ENCODE assay signal across 21 cellular contexts in the genomic region with DNA sequence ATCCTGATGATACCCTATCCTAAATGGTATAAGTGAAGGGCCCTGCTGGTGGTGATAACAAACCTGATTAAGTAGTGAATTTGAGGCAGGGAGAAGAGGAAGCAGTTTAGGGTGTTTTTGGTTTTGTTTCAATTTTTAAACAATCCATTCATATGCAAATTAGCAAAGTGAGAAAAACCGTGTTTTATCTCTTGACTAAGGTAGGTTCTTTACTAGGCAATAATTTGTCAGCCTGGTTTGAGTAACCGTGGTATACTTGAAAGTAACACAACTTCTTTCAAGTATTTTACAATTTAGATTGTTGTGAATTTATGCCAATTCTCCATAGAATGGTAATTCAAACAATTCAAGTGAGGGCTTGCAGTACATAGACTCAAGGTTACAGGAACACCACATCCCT.
"Had no signal": no experiment of that assay in that cellular context is flagged by ENCODE, and none has a peak within 500 bp of the region (broad histone marks: within the 10 kb centered on the region; RNA-seq: fewer than 3 reads in every experiment).

No MANE protein-coding gene starts in this region.

- H3K27ac ChIP-seq: SJSA1, SK-N-MC had no signal

- DNase-seq: IMR-90, Karpas-422, KG1, MM.1S, NCI-H1092 treated with DMSO at 0.1 percent for 48 hours, NCI-H1436, NCI-H187, NCI-H2029, NCI-H2081 treated with DMSO at 0.1 percent for 48 hours, NCI-H2171, NCI-H226, NCI-H446, NCI-H510A, NCI-H524 treated with DMSO at 0.1 percent for 48 hours, NCI-H774, Right ventricle myocardium superior, RPMI8226, SIG-M5 had no signal

- H3K27me3 ChIP-seq: SJSA1 had no signal

- H3K4me3 ChIP-seq: SJSA1, SK-N-MC had no signal

- H3K36me3 ChIP-seq: SJSA1 had no signal

- ATAC-seq: HepG2 had no signal

- H3K4me1 ChIP-seq: SJSA1 had no signal
